In the genomic region with DNA sequence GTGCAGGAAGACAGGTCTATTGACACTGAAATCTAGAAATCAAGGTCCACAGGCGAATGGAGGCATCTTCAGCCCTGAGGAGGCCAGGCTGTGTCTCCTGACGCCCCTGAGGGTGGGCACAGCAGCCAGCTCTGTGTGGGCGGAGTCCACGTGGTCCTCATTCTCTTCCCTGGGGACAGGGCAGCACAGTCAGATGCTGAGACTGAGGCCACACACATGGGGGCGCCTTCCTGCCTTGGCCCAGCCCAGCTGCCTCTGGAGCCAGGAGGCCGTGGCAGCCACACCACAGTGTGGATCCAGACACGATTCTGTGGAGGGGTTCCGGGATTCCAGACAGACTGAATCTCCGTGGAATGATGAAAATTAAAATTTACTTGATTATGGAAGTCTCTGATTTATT, we compare ENCODE assay signal across 1 cellular context.
TF ChIP-seq lines count a peak whose summit lies in the region.

No MANE protein-coding gene starts in this region.

TF ChIP-seq in HCT116, 20 proteins besides CTCF, POLR2A, EP300 and RAD21 (continued from another document):
- TF ChIP-seq, protein P1, sequence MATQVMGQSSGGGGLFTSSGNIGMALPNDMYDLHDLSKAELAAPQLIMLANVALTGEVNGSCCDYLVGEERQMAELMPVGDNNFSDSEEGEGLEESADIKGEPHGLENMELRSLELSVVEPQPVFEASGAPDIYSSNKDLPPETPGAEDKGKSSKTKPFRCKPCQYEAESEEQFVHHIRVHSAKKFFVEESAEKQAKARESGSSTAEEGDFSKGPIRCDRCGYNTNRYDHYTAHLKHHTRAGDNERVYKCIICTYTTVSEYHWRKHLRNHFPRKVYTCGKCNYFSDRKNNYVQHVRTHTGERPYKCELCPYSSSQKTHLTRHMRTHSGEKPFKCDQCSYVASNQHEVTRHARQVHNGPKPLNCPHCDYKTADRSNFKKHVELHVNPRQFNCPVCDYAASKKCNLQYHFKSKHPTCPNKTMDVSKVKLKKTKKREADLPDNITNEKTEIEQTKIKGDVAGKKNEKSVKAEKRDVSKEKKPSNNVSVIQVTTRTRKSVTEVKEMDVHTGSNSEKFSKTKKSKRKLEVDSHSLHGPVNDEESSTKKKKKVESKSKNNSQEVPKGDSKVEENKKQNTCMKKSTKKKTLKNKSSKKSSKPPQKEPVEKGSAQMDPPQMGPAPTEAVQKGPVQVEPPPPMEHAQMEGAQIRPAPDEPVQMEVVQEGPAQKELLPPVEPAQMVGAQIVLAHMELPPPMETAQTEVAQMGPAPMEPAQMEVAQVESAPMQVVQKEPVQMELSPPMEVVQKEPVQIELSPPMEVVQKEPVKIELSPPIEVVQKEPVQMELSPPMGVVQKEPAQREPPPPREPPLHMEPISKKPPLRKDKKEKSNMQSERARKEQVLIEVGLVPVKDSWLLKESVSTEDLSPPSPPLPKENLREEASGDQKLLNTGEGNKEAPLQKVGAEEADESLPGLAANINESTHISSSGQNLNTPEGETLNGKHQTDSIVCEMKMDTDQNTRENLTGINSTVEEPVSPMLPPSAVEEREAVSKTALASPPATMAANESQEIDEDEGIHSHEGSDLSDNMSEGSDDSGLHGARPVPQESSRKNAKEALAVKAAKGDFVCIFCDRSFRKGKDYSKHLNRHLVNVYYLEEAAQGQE (IDR thresholded peaks at IDR 0.05; ENCODE audit: low read depth), result no peak
- TF ChIP-seq CBX3 (IDR thresholded peaks at IDR 0.05; ENCODE audit: low read depth), result no peak
